ENCODE assay signal across 12 cellular contexts in the genomic region with DNA sequence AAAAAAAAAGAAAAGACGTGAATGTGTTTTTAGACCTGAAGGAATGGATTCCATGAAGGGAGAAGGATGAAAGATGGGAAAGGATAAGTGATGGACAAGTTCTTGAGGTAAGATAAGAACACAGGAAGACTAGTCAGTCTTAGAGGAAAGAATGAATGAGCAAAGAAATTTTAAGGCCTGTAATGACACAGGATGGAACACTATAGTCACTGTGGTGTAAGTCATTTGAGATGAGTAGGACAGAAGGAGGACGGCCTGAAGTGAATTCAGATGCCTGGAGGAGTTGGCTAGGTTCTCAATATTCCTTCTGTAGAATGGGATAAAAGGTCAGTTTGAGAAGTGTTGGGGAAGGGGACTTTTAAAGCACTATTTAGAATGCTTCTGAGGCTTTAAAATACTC. TPM values are rescaled to one million over a fixed set of nuclear protein-coding genes. Genes with fewer than 3 reads are reported as not detected.
A peak's percentile ranks its signal among the peaks of the same experiment; 100 is the strongest.
DNase-seq lines count a peak whose midpoint lies in the region; ATAC-seq and TF ChIP-seq lines count a peak whose summit lies in the region.
"Had no signal": no experiment of that assay in that cellular context is flagged by ENCODE, and none has a peak within 500 bp of the region (broad histone marks: within the 10 kb centered on the region; RNA-seq: fewer than 3 reads in every experiment).

No MANE protein-coding gene starts in this region.

- H3K4me3 ChIP-seq in fibroblast of the aortic adventitia (ENCODE audit: low read depth, low read length) = peak overlapping the region; percentile 26
- H3K4me3 ChIP-seq: adrenal gland had no signal

- peak overlapping the region; percentile 10 for H3K27ac Mint-ChIP-seq in activated naive CD4-positive, alpha-beta T cell treated with anti-CD3 and anti-CD28 coated beads, Interleukin-2, amount 50 U/mL, for 24 hours
- H3K27ac Mint-ChIP-seq in activated B cell treated with CpG ODN at 0.5 μM for 24 hours = no peak overlapping the region
- H3K27ac Mint-ChIP-seq in stimulated activated naive CD8-positive, alpha-beta T cell treated with anti-CD3 and anti-CD28 coated beads, Interleukin-15, amount 100 ng/mL, for 72 hours = peak overlapping the region in 1 of 2 donors; percentile 0

- TF ChIP-seq CTCF in activated B cell treated with CpG ODN at 0.5 μM for 24 hours (IDR thresholded peaks at IDR 0.05) (no peak), fibroblast of the aortic adventitia (IDR thresholded peaks at IDR 0.05; ENCODE audit: insufficient read depth, low read length) (no peak)

- POLR2A ChIA-PET in activated B cell treated with CpG ODN at 0.5 μM for 24 hours (lab: Charles Lee) = no interaction called here

- intact Hi-C loops in activated B cell treated with CpG ODN at 0.5 μM for 24 hours (cut with micrococcal nuclease) = no loop called here

- peak overlapping the region; percentile 44 for H3K4me3 Mint-ChIP-seq in activated naive CD4-positive, alpha-beta T cell treated with anti-CD3 and anti-CD28 coated beads, Interleukin-2, amount 50 U/mL, for 24 hours
- peak overlapping the region; percentile 37 for H3K4me3 Mint-ChIP-seq in activated B cell treated with CpG ODN at 0.5 μM for 24 hours
- H3K4me3 Mint-ChIP-seq in stimulated activated naive CD8-positive, alpha-beta T cell treated with anti-CD3 and anti-CD28 coated beads, Interleukin-15, amount 100 ng/mL, for 72 hours = peak overlapping the region; percentile 16 to 33

- no peaks in the 10 kb centered on the region for H3K9me3 Mint-ChIP-seq in activated naive CD4-positive, alpha-beta T cell treated with anti-CD3 and anti-CD28 coated beads, Interleukin-2, amount 50 U/mL, for 24 hours
- H3K9me3 Mint-ChIP-seq in activated B cell treated with CpG ODN at 0.5 μM for 24 hours = no peaks in the 10 kb centered on the region
- no peaks in the 10 kb centered on the region for H3K9me3 Mint-ChIP-seq in stimulated activated naive CD8-positive, alpha-beta T cell treated with anti-CD3 and anti-CD28 coated beads, Interleukin-15, amount 100 ng/mL, for 72 hours
- H3K9me3 Mint-ChIP-seq: naive thymus-derived CD8-positive, alpha-beta T cell had no signal

- ATAC-seq in activated B cell treated with CpG ODN at 0.5 μM for 24 hours (ENCODE audit: low read depth) = no peak
- ATAC-seq in stimulated activated naive CD8-positive, alpha-beta T cell treated with anti-CD3 and anti-CD28 coated beads, Interleukin-15, amount 100 ng/mL, for 72 hours = peak; percentile 8
- ATAC-seq: HCT116; naive thymus-derived CD8-positive, alpha-beta T cell had no signal

- H3K27me3 Mint-ChIP-seq in activated naive CD4-positive, alpha-beta T cell treated with anti-CD3 and anti-CD28 coated beads, Interleukin-2, amount 50 U/mL, for 24 hours = no peaks in the 10 kb centered on the region
- no peaks in the 10 kb centered on the region for H3K27me3 Mint-ChIP-seq in activated B cell treated with CpG ODN at 0.5 μM for 24 hours
- no peaks in the 10 kb centered on the region for H3K27me3 Mint-ChIP-seq in stimulated activated naive CD8-positive, alpha-beta T cell treated with anti-CD3 and anti-CD28 coated beads, Interleukin-15, amount 100 ng/mL, for 72 hours
- H3K27me3 Mint-ChIP-seq: naive thymus-derived CD8-positive, alpha-beta T cell had no signal

- H3K36me3 Mint-ChIP-seq in activated naive CD4-positive, alpha-beta T cell treated with anti-CD3 and anti-CD28 coated beads, Interleukin-2, amount 50 U/mL, for 24 hours = peaks cover 8% of the 10 kb centered on the region
- peaks cover 49% of the 10 kb centered on the region for H3K36me3 Mint-ChIP-seq in activated B cell treated with CpG ODN at 0.5 μM for 24 hours (ENCODE audit: low read depth)

- H3K4me1 Mint-ChIP-seq in activated naive CD4-positive, alpha-beta T cell treated with anti-CD3 and anti-CD28 coated beads, Interleukin-2, amount 50 U/mL, for 24 hours = peaks cover 43% of the 10 kb centered on the region
- H3K4me1 Mint-ChIP-seq in activated B cell treated with CpG ODN at 0.5 μM for 24 hours = peaks cover 34% of the 10 kb centered on the region
- peaks cover 30% of the 10 kb centered on the region for H3K4me1 Mint-ChIP-seq in stimulated activated naive CD8-positive, alpha-beta T cell treated with anti-CD3 and anti-CD28 coated beads, Interleukin-15, amount 100 ng/mL, for 72 hours

- H3K27ac ChIP-seq in substantia nigra (ENCODE audit: low read depth, low read length, poor library complexity, severe bottlenecking) = no peak overlapping the region
- H3K27ac ChIP-seq: adrenal gland, C4-2B had no signal

- no peak for DNase-seq in activated naive CD4-positive, alpha-beta T cell treated with anti-CD3 and anti-CD28 coated beads, Interleukin-2, amount 50 U/mL, for 16 hours
- DNase-seq in activated B cell treated with CpG ODN at 0.5 μM for 24 hours (no peak), fibroblast of the aortic adventitia (ENCODE audit: low read depth) (no peak), anterior cingulate cortex (lab: John Stamatoyannopoulos, UW) (no peak), NCI-H2227 (lab: John Stamatoyannopoulos, UW; ENCODE audit: unreplicated experiment) (no peak), substantia nigra (lab: John Stamatoyannopoulos, UW) (no peak)
- DNase-seq in stimulated activated naive CD8-positive, alpha-beta T cell treated with anti-CD3 and anti-CD28 coated beads, Interleukin-15, amount 100 ng/mL, for 72 hours = no peak
- DNase-seq: adrenal gland; naive thymus-derived CD8-positive, alpha-beta T cell had no signal

- CTCF ChIA-PET in activated B cell treated with CpG ODN at 0.5 μM for 24 hours (lab: Charles Lee) = no interaction called here

RNA-seq across cellular contexts. Expression of a gene that starts 3.8 kb away (rescaled TPM):
- total RNA-seq in activated B cell treated with CpG ODN at 0.5 μM for 24 hours (74.6 and 87.9 TPM in 2 replicates), fibroblast of the aortic adventitia (ENCODE audit: low replicate concordance) (101 and 141 TPM in 2 replicates)

RNA-seq across cellular contexts. Expression of a gene that starts 47.5 kb away (rescaled TPM):
- total RNA-seq in activated B cell treated with CpG ODN at 0.5 μM for 24 hours (not detected in 2 replicates), fibroblast of the aortic adventitia (ENCODE audit: low replicate concordance) (79.4 and 116 TPM in 2 replicates)
- total RNA-seq: naive thymus-derived CD8-positive, alpha-beta T cell had no signal

Comparison
In these comparisons a context has a peak if more than half of its experiments do, and no peak if none do; other contexts are left out.
1. RNA of a gene that starts 47.5 kb away (total RNA-seq): 79.4 to 116 TPM in fibroblast of the aortic adventitia; not detected in activated B cell treated with CpG ODN at 0.5 μM for 24 hours; every median in the first group is over 10 times any median in the second.
2. Peak in every context shown above with its lines, with median percentiles within 50 percentile points of each other: H3K4me3 Mint-ChIP-seq.